ENCODE assay signal across 21 cellular contexts in the genomic region with DNA sequence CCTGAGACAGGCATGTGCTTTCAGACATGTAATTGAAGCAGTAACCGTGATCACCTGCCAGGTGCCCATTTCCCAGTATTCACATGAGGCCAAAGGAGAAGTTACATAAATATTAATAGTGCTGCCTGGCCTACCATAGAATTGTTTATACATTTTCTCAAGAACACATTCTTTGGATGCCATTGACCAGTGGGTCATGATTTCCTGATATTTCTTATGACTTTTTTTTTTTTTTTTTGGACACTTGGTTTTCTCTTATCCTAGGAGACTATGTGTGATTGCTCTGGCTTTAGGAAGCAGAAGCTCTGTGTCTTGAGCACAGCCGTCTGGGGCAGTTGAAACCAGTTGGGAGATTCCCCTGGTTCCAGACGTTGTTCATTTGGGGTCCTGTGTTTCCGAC.
DNase-seq lines count a peak whose midpoint lies in the region; ATAC-seq and TF ChIP-seq lines count a peak whose summit lies in the region.
"Had no signal": no experiment of that assay in that cellular context is flagged by ENCODE, and none has a peak within 500 bp of the region (broad histone marks: within the 10 kb centered on the region; RNA-seq: fewer than 3 reads in every experiment).

No MANE protein-coding gene starts in this region.

- no peak overlapping the region for H3K4me2 ChIP-seq in SK-N-SH

- no peaks in the 10 kb centered on the region for H4K20me1 ChIP-seq in SK-N-SH (ENCODE audit: insufficient read depth)

- no peak overlapping the region for H2AFZ ChIP-seq in SK-N-SH (ENCODE audit: low read depth)
- H2AFZ ChIP-seq: parathyroid adenoma had no signal

- H3K4me1 ChIP-seq in SK-N-SH (ENCODE audit: control insufficient read depth in 1 of 2, insufficient read depth in 2 of 2, low read depth in 1 of 2, low read length in 1 of 2) = peaks cover 5 to 10% of the 10 kb centered on the region in 2 experiments; a peak in 1 of 4 replicates
- no peaks in the 10 kb centered on the region for H3K4me1 ChIP-seq in right lobe of liver
- H3K4me1 ChIP-seq: parathyroid adenoma had no signal

- ATAC-seq in SK-N-SH treated with all-trans-retinoic acid at 6 μM for 48 hours (peak; percentile 75), right lobe of liver (no peak), HG02852 (IDR thresholded peaks at IDR 0.05; ENCODE audit: unreplicated experiment) (no peak)
- ATAC-seq: activated CD8-positive, alpha-beta T cell treated with anti-CD3 and anti-CD28 coated beads for 36 hours; left lobe of liver; stimulated activated memory B cell treated with anti-CD40 and anti-IgM and Interleukin-4, amounts not matched to agents 10 μg/mL and 1 μg/mL and 100 μg/mL, for 72 hours; T-cell had no signal

- no peaks in the 10 kb centered on the region for H3K9me2 ChIP-seq in SK-N-SH

- H3K9me3 ChIP-seq in SK-N-SH (no peaks in the 10 kb centered on the region), right lobe of liver (no peaks in the 10 kb centered on the region)

- no peak for TF ChIP-seq EP300 in SK-N-SH (IDR thresholded peaks at IDR 0.05; ENCODE audit: borderline replicate concordance in 1 of 2, low read depth in 1 of 2, low read length in 1 of 2)

- no peak overlapping the region for H3K4me3 ChIP-seq in SK-N-SH (ENCODE audit: low read depth in 2 of 2, low read length in 1 of 2)
- no peak overlapping the region for H3K4me3 ChIP-seq in brain microvascular endothelial cell (ENCODE audit: low read depth, low read length)
- H3K4me3 ChIP-seq in right lobe of liver = no peak overlapping the region

- in situ Hi-C loops in brain microvascular endothelial cell (cut with HindIII; ENCODE audit: low pct_ligation_motif_present, low sequenced_read_pairs) = no loop called here

- H3K27ac ChIP-seq in SK-N-SH (ENCODE audit: low read depth in 2 of 2, low read length in 1 of 2) (peak overlapping the region in 1 of 2 experiments; percentile 23; a peak in 1 of 4 replicates), brain microvascular endothelial cell (no peak overlapping the region), right lobe of liver (no peak overlapping the region)
- H3K27ac ChIP-seq: 22Rv1, parathyroid adenoma, VCaP had no signal

- 92% methylated on average over 4 of the region's 4 CpGs for WGBS in SK-N-SH (ENCODE audit: low lambda C conversion rate)
- WGBS in right lobe of liver (ENCODE audit: insufficient coverage, low coverage, low lambda C conversion rate, missing lambda C conversion rate) = 84% methylated on average over 2 of the region's 4 CpGs

- H3K9ac ChIP-seq in SK-N-SH = no peak overlapping the region
- H3K9ac ChIP-seq: parathyroid adenoma had no signal

- no peaks in the 10 kb centered on the region for H3F3A ChIP-seq in SK-N-SH (replicated peaks; ENCODE audit: insufficient read depth)

- TF ChIP-seq CTCF in SK-N-SH (IDR thresholded peaks at IDR 0.05) (no peak), brain microvascular endothelial cell (IDR thresholded peaks at IDR 0.05; ENCODE audit: low read depth, low read length, missing control alignments) (no peak), right lobe of liver (IDR thresholded peaks at IDR 0.05) (no peak)

- intact Hi-C loops in right lobe of liver (cut with DNase I) = no loop called here

- TF ChIP-seq RAD21 in SK-N-SH (IDR thresholded peaks at IDR 0.05; ENCODE audit: low read length) = no peak

- DNase-seq in SK-N-SH (no peak), brain microvascular endothelial cell (peak; percentile 28), glomerular visceral epithelial cell (ENCODE audit: extremely low spot score) (peak; percentile 23), right lobe of liver (no peak)
- DNase-seq in stimulated activated CD4-positive, alpha-beta T cell treated with anti-CD3 and anti-CD28 coated beads, Interleukin-12 subunit alpha, Interleukin-12 subunit beta, amount 100 ng/mL, for 4 hours = no peak
- DNase-seq in stimulated activated CD4-positive, alpha-beta T cell treated with anti-CD3 and anti-CD28 coated beads, Interleukin-2, amount 100 ng/mL, for 48 hours = no peak
- DNase-seq: activated CD8-positive, alpha-beta T cell treated with anti-CD3 and anti-CD28 coated beads for 36 hours; cerebellar nuclear complex; hypothalamus; KBM-7; NCI-H1092 treated with DMSO at 0.1 percent for 48 hours; small intestine; T-cell; trophoblast cell had no signal

- H3K36me3 ChIP-seq in SK-N-SH (replicated peaks in 1 of 2; ENCODE audit: control insufficient read depth in 1 of 2, insufficient read depth in 2 of 2, low read length in 1 of 2) (peaks cover 2 to 4% of the 10 kb centered on the region in 2 experiments), brain microvascular endothelial cell (replicated peaks) (no peaks in the 10 kb centered on the region), right lobe of liver (no peaks in the 10 kb centered on the region)

- CTCF ChIA-PET in SK-N-SH (lab: Yijun Ruan, JAX) = interaction anchor here (0.6 kb wide), 1 partner anchor 25 kb away, joined by 3 read pairs; no protein-coding TSS in a partner anchor

- H3K27me3 ChIP-seq in SK-N-SH (ENCODE audit: insufficient read depth) = no peaks in the 10 kb centered on the region
- H3K27me3 ChIP-seq in brain microvascular endothelial cell (replicated peaks) = no peaks in the 10 kb centered on the region
- H3K27me3 ChIP-seq in right lobe of liver = no peaks in the 10 kb centered on the region

- TF ChIP-seq POLR2A in right lobe of liver (IDR thresholded peaks at IDR 0.05) = no peak

- POLR2A ChIA-PET in SK-N-SH (lab: Yijun Ruan, JAX) = no interaction called here

- H3K79me2 ChIP-seq in SK-N-SH (ENCODE audit: insufficient read depth) = no peaks in the 10 kb centered on the region
- H3K79me2 ChIP-seq: parathyroid adenoma had no signal

TF ChIP-seq in SK-N-SH treated with all-trans-retinoic acid at 6 μM for 48 hours, 23 proteins besides CTCF, POLR2A, EP300 and RAD21 (continues in another document):
- TF ChIP-seq BACH2 (CRISPR knock-in tag; IDR thresholded peaks at IDR 0.05; ENCODE audit: borderline replicate concordance) (no peak), ZFP3 (CRISPR knock-in tag; IDR thresholded peaks at IDR 0.05) (no peak), ISL1 (CRISPR knock-in tag; IDR thresholded peaks at IDR 0.05) (no peak), ZFP30 (CRISPR knock-in tag; IDR thresholded peaks at IDR 0.05) (no peak)
- TF ChIP-seq, protein P1, sequence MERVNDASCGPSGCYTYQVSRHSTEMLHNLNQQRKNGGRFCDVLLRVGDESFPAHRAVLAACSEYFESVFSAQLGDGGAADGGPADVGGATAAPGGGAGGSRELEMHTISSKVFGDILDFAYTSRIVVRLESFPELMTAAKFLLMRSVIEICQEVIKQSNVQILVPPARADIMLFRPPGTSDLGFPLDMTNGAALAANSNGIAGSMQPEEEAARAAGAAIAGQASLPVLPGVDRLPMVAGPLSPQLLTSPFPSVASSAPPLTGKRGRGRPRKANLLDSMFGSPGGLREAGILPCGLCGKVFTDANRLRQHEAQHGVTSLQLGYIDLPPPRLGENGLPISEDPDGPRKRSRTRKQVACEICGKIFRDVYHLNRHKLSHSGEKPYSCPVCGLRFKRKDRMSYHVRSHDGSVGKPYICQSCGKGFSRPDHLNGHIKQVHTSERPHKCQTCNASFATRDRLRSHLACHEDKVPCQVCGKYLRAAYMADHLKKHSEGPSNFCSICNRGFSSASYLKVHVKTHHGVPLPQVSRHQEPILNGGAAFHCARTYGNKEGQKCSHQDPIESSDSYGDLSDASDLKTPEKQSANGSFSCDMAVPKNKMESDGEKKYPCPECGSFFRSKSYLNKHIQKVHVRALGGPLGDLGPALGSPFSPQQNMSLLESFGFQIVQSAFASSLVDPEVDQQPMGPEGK (CRISPR knock-in tag; IDR thresholded peaks at IDR 0.05; ENCODE audit: borderline replicate concordance) = no peak

TF ChIP-seq in SK-N-SH, 30 proteins besides CTCF, POLR2A, EP300 and RAD21 (continues in another document):
- TF ChIP-seq TCF12 (IDR thresholded peaks at IDR 0.05) = no peak
- no peak for TF ChIP-seq FOXJ3 (CRISPR knock-in tag; IDR thresholded peaks at IDR 0.05)
- TF ChIP-seq GATA2 (CRISPR knock-in tag; IDR thresholded peaks at IDR 0.05) = no peak
- no peak for TF ChIP-seq ELF1 (IDR thresholded peaks at IDR 0.05)
- TF ChIP-seq, protein P2, sequence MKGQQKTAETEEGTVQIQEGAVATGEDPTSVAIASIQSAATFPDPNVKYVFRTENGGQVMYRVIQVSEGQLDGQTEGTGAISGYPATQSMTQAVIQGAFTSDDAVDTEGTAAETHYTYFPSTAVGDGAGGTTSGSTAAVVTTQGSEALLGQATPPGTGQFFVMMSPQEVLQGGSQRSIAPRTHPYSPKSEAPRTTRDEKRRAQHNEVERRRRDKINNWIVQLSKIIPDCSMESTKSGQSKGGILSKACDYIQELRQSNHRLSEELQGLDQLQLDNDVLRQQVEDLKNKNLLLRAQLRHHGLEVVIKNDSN (IDR thresholded peaks at IDR 0.05; ENCODE audit: borderline replicate concordance, low read depth) = no peak
- TF ChIP-seq, protein P3, sequence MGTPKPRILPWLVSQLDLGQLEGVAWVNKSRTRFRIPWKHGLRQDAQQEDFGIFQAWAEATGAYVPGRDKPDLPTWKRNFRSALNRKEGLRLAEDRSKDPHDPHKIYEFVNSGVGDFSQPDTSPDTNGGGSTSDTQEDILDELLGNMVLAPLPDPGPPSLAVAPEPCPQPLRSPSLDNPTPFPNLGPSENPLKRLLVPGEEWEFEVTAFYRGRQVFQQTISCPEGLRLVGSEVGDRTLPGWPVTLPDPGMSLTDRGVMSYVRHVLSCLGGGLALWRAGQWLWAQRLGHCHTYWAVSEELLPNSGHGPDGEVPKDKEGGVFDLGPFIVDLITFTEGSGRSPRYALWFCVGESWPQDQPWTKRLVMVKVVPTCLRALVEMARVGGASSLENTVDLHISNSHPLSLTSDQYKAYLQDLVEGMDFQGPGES (IDR thresholded peaks at IDR 0.05; ENCODE audit: low read depth, low read length) = no peak
- TF ChIP-seq RXRA (IDR thresholded peaks at IDR 0.05; ENCODE audit: borderline replicate concordance, low read depth) = no peak
- TF ChIP-seq EZH2phosphoT487 (IDR thresholded peaks at IDR 0.05; ENCODE audit: borderline replicate concordance, low read depth) = no peak
- no peak for TF ChIP-seq FOXM1 (IDR thresholded peaks at IDR 0.05; ENCODE audit: low read depth)
- no peak for TF ChIP-seq RFX5 (IDR thresholded peaks at IDR 0.05; ENCODE audit: low read length)
- TF ChIP-seq TEAD4 (IDR thresholded peaks at IDR 0.05; ENCODE audit: borderline replicate concordance, insufficient read depth) = no peak
- TF ChIP-seq MEF2A (IDR thresholded peaks at IDR 0.05; ENCODE audit: borderline replicate concordance, low read depth) = no peak
- TF ChIP-seq CHD2 (IDR thresholded peaks at IDR 0.05; ENCODE audit: low read length, partially characterized antibody) = no peak
- TF ChIP-seq, protein P4, sequence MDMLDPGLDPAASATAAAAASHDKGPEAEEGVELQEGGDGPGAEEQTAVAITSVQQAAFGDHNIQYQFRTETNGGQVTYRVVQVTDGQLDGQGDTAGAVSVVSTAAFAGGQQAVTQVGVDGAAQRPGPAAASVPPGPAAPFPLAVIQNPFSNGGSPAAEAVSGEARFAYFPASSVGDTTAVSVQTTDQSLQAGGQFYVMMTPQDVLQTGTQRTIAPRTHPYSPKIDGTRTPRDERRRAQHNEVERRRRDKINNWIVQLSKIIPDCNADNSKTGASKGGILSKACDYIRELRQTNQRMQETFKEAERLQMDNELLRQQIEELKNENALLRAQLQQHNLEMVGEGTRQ (IDR thresholded peaks at IDR 0.05; ENCODE audit: borderline replicate concordance, low read depth, low read length) = no peak

Comparison
In these comparisons a context has a peak if more than half of its experiments do, and no peak if none do; other contexts are left out.
1. DNase-seq: peak in brain microvascular endothelial cell (single experiment) and glomerular visceral epithelial cell (single experiment); none in SK-N-SH (single experiment), right lobe of liver (0 of 3), stimulated activated CD4-positive, alpha-beta T cell treated with anti-CD3 and anti-CD28 coated beads, Interleukin-12 subunit alpha, Interleukin-12 subunit beta, amount 100 ng/mL, for 4 hours (single experiment) and stimulated activated CD4-positive, alpha-beta T cell treated with anti-CD3 and anti-CD28 coated beads, Interleukin-2, amount 100 ng/mL, for 48 hours (0 of 2).